Comparison of ENCODE assay signal across 10 cellular contexts in the genomic region with DNA sequence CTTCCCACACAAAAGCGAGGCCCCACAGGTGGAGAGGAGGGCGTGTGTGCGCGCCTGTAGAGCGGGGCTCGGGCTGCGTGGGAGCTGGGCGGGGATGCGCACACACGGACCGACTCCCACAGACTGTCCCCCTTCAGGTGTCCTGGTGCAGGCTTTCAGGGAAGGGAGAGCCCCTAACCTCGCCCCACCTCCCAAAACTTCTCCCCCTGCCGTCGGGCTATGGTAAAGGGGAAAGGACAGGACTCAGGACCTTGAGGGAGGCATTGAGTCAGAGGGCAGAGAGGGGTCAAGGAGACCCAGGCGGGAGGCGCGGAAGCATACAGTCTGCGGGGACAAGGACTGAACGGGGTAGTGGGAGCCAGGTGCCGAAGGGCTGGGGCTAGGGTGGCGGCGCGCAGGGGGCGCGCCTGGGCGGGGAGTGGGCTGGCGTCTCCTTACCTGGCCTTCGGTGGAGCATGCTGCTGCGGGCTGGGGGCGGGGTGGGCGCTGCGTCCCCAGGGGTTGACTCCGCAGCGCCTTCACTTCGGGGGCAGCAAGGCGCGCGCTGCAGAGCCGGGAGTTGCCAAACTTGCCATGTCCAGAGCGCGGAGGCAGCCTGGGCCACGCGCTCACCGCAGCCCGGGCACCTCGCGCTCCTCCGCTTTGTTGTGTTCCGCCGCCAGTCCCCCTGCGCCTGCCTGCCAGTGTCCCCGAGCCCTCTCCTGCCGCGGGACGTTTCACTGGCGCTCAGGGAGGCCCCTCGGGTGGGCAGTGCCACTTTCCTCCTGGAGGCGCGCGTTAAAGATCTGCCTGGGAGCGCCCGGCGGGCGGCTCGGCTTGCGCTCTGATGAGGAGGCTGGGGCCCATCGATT.
DNase-seq lines count a peak whose midpoint lies in the region; ATAC-seq and TF ChIP-seq lines count a peak whose summit lies in the region.
"Had no signal": no experiment of that assay in that cellular context is flagged by ENCODE, and none has a peak within 500 bp of the region (broad histone marks: within the 10 kb centered on the region; RNA-seq: fewer than 3 reads in every experiment).

No MANE protein-coding gene starts in this region.

- no peak for ATAC-seq in GM19035 (IDR thresholded peaks at IDR 0.05; ENCODE audit: unreplicated experiment)
- ATAC-seq: HCT116 had no signal

- H3K4me3 ChIP-seq in adipocyte (ENCODE audit: low read length) (peak overlapping the region; percentile 62), smooth muscle cell (peak overlapping the region; percentile 56)

- H4K20me1 ChIP-seq in H9 (ENCODE audit: control insufficient read depth, insufficient read depth, insufficient read length): no peaks in the 10 kb centered on the region
- H4K20me1 ChIP-seq in smooth muscle cell (ENCODE audit: low read depth): no peaks in the 10 kb centered on the region

- H3T11ph ChIP-seq in H9 (ENCODE audit: low read length): no peak overlapping the region

- no peak overlapping the region for H4K5ac ChIP-seq in H9 (ENCODE audit: insufficient read length, low read depth, low read length)

- H3K9ac ChIP-seq in H9 (ENCODE audit: extremely low read depth, insufficient read length, low read length): no peak overlapping the region
- H3K9ac ChIP-seq in adipocyte (ENCODE audit: low read length): no peak overlapping the region
- no peak overlapping the region for H3K9ac ChIP-seq in smooth muscle cell (ENCODE audit: low read depth)

- peak overlapping the region; percentile 82 to 91 for H3K4me3 Mint-ChIP-seq in H9
- H3K4me3 Mint-ChIP-seq in T-helper 2 cell treated with Interferon-gamma antibody and Interleukin-4, amounts not matched to agents 5 μg/mL and 100 μg/mL, for 36 hours: no peak overlapping the region
- H3K4me3 Mint-ChIP-seq: activated B cell treated with CpG ODN at 0.5 μM for 24 hours had no signal

- H3K4ac ChIP-seq in H9 (ENCODE audit: low read depth, low read length): no peak overlapping the region

- no peak overlapping the region for H2BK5ac ChIP-seq in H9 (ENCODE audit: insufficient read length, low read length)

- no peak overlapping the region for H2BK12ac ChIP-seq in H9 (ENCODE audit: insufficient read length, low read depth, low read length)

- H3K36me3 ChIP-seq in adipocyte (ENCODE audit: control insufficient read depth, insufficient read depth, low read length, severe bottlenecking): no peaks in the 10 kb centered on the region
- no peaks in the 10 kb centered on the region for H3K36me3 ChIP-seq in smooth muscle cell (ENCODE audit: low read depth)

- peaks cover 13% of the 10 kb centered on the region for H3K23me2 ChIP-seq in H9 (ENCODE audit: insufficient read length, low read depth, low read length, poor library complexity, severe bottlenecking)

- peak; percentile 62; the same call in 1 of the 3 replicates for TF ChIP-seq CTCF in H9 (conservative IDR thresholded peaks at IDR 0.05)
- no peak for TF ChIP-seq CTCF in smooth muscle cell (IDR thresholded peaks at IDR 0.05; ENCODE audit: borderline replicate concordance, insufficient read depth, poor library complexity, severe bottlenecking)

- no peak overlapping the region for H2BK20ac ChIP-seq in H9 (ENCODE audit: low read depth, low read length, poor library complexity, severe bottlenecking)

- no peak overlapping the region for H3K27ac Mint-ChIP-seq in H9
- no peak overlapping the region for H3K27ac Mint-ChIP-seq in T-helper 2 cell treated with Interferon-gamma antibody and Interleukin-4, amounts not matched to agents 5 μg/mL and 100 μg/mL, for 36 hours
- H3K27ac Mint-ChIP-seq: activated B cell treated with CpG ODN at 0.5 μM for 24 hours had no signal

- H4K91ac ChIP-seq in H9 (ENCODE audit: insufficient read length, low read depth, low read length): no peak overlapping the region

- H3K4me1 ChIP-seq in H9 (ENCODE audit: insufficient read depth, low read length): no peaks in the 10 kb centered on the region
- H3K4me1 ChIP-seq in adipocyte (ENCODE audit: control insufficient read depth, insufficient read depth, low read length): no peaks in the 10 kb centered on the region
- H3K4me1 ChIP-seq in smooth muscle cell (ENCODE audit: low read depth): peaks cover 33% of the 10 kb centered on the region

- no peak overlapping the region for H2BK120ac ChIP-seq in H9 (ENCODE audit: low read depth, low read length, poor library complexity, severe bottlenecking)

- H3K9me3 Mint-ChIP-seq in H9: peaks cover 0 to 2% of the 10 kb centered on the region in 2 experiments; a peak in 1 of 5 replicates
- H3K9me3 Mint-ChIP-seq in T-helper 2 cell treated with Interferon-gamma antibody and Interleukin-4, amounts not matched to agents 5 μg/mL and 100 μg/mL, for 36 hours: no peaks in the 10 kb centered on the region
- H3K9me3 Mint-ChIP-seq: activated B cell treated with CpG ODN at 0.5 μM for 24 hours had no signal

- peak overlapping the region; percentile 47 for H3K4me2 ChIP-seq in H9 (ENCODE audit: insufficient read depth, insufficient read length, low read length)
- peak overlapping the region; percentile 91 for H3K4me2 ChIP-seq in smooth muscle cell

- H3K14ac ChIP-seq in H9 (ENCODE audit: insufficient read depth, low read length): peak overlapping the region; percentile 32; the same call in 1 of the 2 replicates

- peaks cover 22% of the 10 kb centered on the region for H3K27me3 Mint-ChIP-seq in H9 (ENCODE audit: low read depth)
- H3K27me3 Mint-ChIP-seq in T-helper 2 cell treated with Interferon-gamma antibody and Interleukin-4, amounts not matched to agents 5 μg/mL and 100 μg/mL, for 36 hours (ENCODE audit: low read depth): peaks cover 4% of the 10 kb centered on the region

- no peak overlapping the region for H3K18ac ChIP-seq in H9 (ENCODE audit: insufficient read length, low read depth, low read length)

- H3K9me3 ChIP-seq in H9 (ENCODE audit: control insufficient read depth, low read depth, low read length): no peaks in the 10 kb centered on the region
- no peaks in the 10 kb centered on the region for H3K9me3 ChIP-seq in adipocyte (ENCODE audit: control insufficient read depth, low read length)
- no peaks in the 10 kb centered on the region for H3K9me3 ChIP-seq in smooth muscle cell (replicated peaks; ENCODE audit: low read depth)

- DNase-seq in H9: peak; percentile 82
- peak; percentile 34 for DNase-seq in adipocyte (ENCODE audit: low read depth)
- peak; percentile 36 for DNase-seq in iPS DF 4.7 (ENCODE audit: extremely low read depth, low spot score)
- DNase-seq in smooth muscle cell (lab: John Stamatoyannopoulos, UW; ENCODE audit: unreplicated experiment): no peak
- DNase-seq in SIG-M5 treated with dmso at 0.1 percent for 504 hours (lab: John Stamatoyannopoulos, UW; ENCODE audit: unreplicated experiment): no peak
- DNase-seq in stimulated activated CD4-positive, alpha-beta T cell treated with anti-CD3 and anti-CD28 coated beads, Interleukin-1b, Interleukin-23, amount 100 ng/mL, for 48 hours: no peak
- DNase-seq in T-helper 2 cell treated with Interferon-gamma antibody and Interleukin-4, amounts not matched to agents 5 μg/mL and 100 μg/mL, for 36 hours (ENCODE audit: low spot score): no peak
- DNase-seq: activated B cell treated with CpG ODN at 0.5 μM for 24 hours had no signal

- no peaks in the 10 kb centered on the region for H3K79me2 ChIP-seq in H9 (ENCODE audit: insufficient read depth, low read length)
- no peaks in the 10 kb centered on the region for H3K79me2 ChIP-seq in smooth muscle cell (ENCODE audit: low read depth)

- no peak overlapping the region for H2AFZ ChIP-seq in H9 (ENCODE audit: low read length)
- peak overlapping the region; percentile 81 for H2AFZ ChIP-seq in smooth muscle cell (ENCODE audit: low read depth)

- no peaks in the 10 kb centered on the region for H3K79me1 ChIP-seq in H9 (ENCODE audit: insufficient read depth, low read depth, low read length, poor library complexity, severe bottlenecking)

- H3F3A ChIP-seq in smooth muscle cell (ENCODE audit: low read depth): peaks cover 7% of the 10 kb centered on the region

- no peak overlapping the region for H4K8ac ChIP-seq in H9 (replicated peaks; ENCODE audit: insufficient read length, low read depth, low read length)

- H3K27me3 ChIP-seq in H9 (ENCODE audit: insufficient read depth, low read length): no peaks in the 10 kb centered on the region
- peaks cover 3% of the 10 kb centered on the region for H3K27me3 ChIP-seq in adipocyte (replicated peaks; ENCODE audit: control insufficient read depth, insufficient read depth, low read length)
- H3K27me3 ChIP-seq in smooth muscle cell (ENCODE audit: low read depth): peaks cover 8% of the 10 kb centered on the region

- no peak overlapping the region for H2AK5ac ChIP-seq in H9 (ENCODE audit: insufficient read length, low read length)

- H3K56ac ChIP-seq in H9 (ENCODE audit: insufficient read length, low read depth, low read length): no peak overlapping the region

- H3K4me1 Mint-ChIP-seq in H9: peaks cover 3 to 14% of the 10 kb centered on the region in 2 experiments
- H3K4me1 Mint-ChIP-seq in T-helper 2 cell treated with Interferon-gamma antibody and Interleukin-4, amounts not matched to agents 5 μg/mL and 100 μg/mL, for 36 hours (ENCODE audit: low read depth): no peaks in the 10 kb centered on the region
- H3K4me1 Mint-ChIP-seq: activated B cell treated with CpG ODN at 0.5 μM for 24 hours had no signal

- H3K23ac ChIP-seq in H9 (ENCODE audit: insufficient read length, low read depth, low read length): no peak overlapping the region

- H2BK15ac ChIP-seq in H9 (ENCODE audit: low read depth, low read length): no peak overlapping the region

- H3K36me3 Mint-ChIP-seq in H9 (ENCODE audit: insufficient read depth in 1 of 3, low read depth in 3 of 3): no peaks in the 10 kb centered on the region
- H3K36me3 Mint-ChIP-seq in T-helper 2 cell treated with Interferon-gamma antibody and Interleukin-4, amounts not matched to agents 5 μg/mL and 100 μg/mL, for 36 hours (ENCODE audit: low read depth): no peaks in the 10 kb centered on the region

- H3K27ac ChIP-seq in H9 (ENCODE audit: insufficient read length, low read depth, low read length) (no peak overlapping the region), smooth muscle cell (ENCODE audit: low read depth) (no peak overlapping the region)

- no CpG with 5 or more reads among the region's 67 CpGs for WGBS in H9 (ENCODE audit: extremely low coverage, insufficient read length, low lambda C conversion rate)
- WGBS in smooth muscle cell (ENCODE audit: low lambda C conversion rate): 4% methylated on average over 35 of the region's 67 CpGs

Comparison
In these comparisons a context has a peak if more than half of its experiments do, and no peak if none do; other contexts are left out.
1. DNase-seq: peak in H9 (single experiment), adipocyte (single experiment) and iPS DF 4.7 (single experiment); none in smooth muscle cell (single experiment), SIG-M5 treated with dmso at 0.1 percent for 504 hours (single experiment), stimulated activated CD4-positive, alpha-beta T cell treated with anti-CD3 and anti-CD28 coated beads, Interleukin-1b, Interleukin-23, amount 100 ng/mL, for 48 hours (single experiment) and T-helper 2 cell treated with Interferon-gamma antibody and Interleukin-4, amounts not matched to agents 5 μg/mL and 100 μg/mL, for 36 hours (single experiment).